In genomic region chr21:43733529-43734071, GRCh38 we compare ENCODE assay signal across 9 cellular contexts. TPM values are rescaled to one million over a fixed set of nuclear protein-coding genes. Genes with fewer than 3 reads are reported as not detected.
DNase-seq lines count a peak whose midpoint lies in the region; ATAC-seq and TF ChIP-seq lines count a peak whose summit lies in the region.
"Had no signal": no experiment of that assay in that cellular context is flagged by ENCODE, and none has a peak within 500 bp of the region (broad histone marks: within the 10 kb centered on the region; RNA-seq: fewer than 3 reads in every experiment).

No MANE protein-coding gene starts in this region.

- DNase-seq in GM23338 (ENCODE audit: low spot score): no peak
- peak; percentile 74 for DNase-seq in activated CD8-positive, alpha-beta memory T cell treated with anti-CD3 and anti-CD28 coated beads, Interleukin-2, amount 50 U/mL, for 48 hours
- DNase-seq in fibroblast of peridontal ligament (ENCODE audit: extremely low read depth): peak; percentile 60
- no peak for DNase-seq in KBM-7
- DNase-seq in DMS153 (lab: John Stamatoyannopoulos, UW): no peak
- no peak for DNase-seq in H4 (ENCODE audit: low spot score)
- no peak for DNase-seq in stimulated activated CD4-positive, alpha-beta T cell treated with anti-CD3 and anti-CD28 coated beads, Interleukin-2, amount 100 ng/mL, for 48 hours
- DNase-seq: naive B cell had no signal

- H3K4me1 Mint-ChIP-seq in GM23338: peaks cover 18% of the 10 kb centered on the region
- peaks cover 29% of the 10 kb centered on the region for H3K4me1 Mint-ChIP-seq in stimulated activated memory B cell treated with anti-CD40 and anti-IgM and Interleukin-4, amounts not matched to agents 10 μg/mL and 1 μg/mL and 100 μg/mL, for 72 hours

- peaks cover 4% of the 10 kb centered on the region; the same call in 2 of the 3 replicates for H3K36me3 Mint-ChIP-seq in GM23338 (ENCODE audit: low read depth)
- H3K36me3 Mint-ChIP-seq in stimulated activated memory B cell treated with anti-CD40 and anti-IgM and Interleukin-4, amounts not matched to agents 10 μg/mL and 1 μg/mL and 100 μg/mL, for 72 hours: peaks cover 24% of the 10 kb centered on the region
- H3K36me3 Mint-ChIP-seq: naive B cell had no signal

- no peaks in the 10 kb centered on the region for H3K9me2 ChIP-seq in GM23338 (ENCODE audit: insufficient read depth)

- H3K79me2 ChIP-seq in GM23338 (replicated peaks; ENCODE audit: insufficient read depth): peaks cover 38% of the 10 kb centered on the region

- H3K4me3 Mint-ChIP-seq in GM23338: no peak overlapping the region
- H3K4me3 Mint-ChIP-seq in stimulated activated memory B cell treated with anti-CD40 and anti-IgM and Interleukin-4, amounts not matched to agents 10 μg/mL and 1 μg/mL and 100 μg/mL, for 72 hours: no peak overlapping the region

- no peak overlapping the region for H3K4me2 ChIP-seq in GM23338

- H3K4me1 ChIP-seq in GM23338 (ENCODE audit: insufficient read depth): no peaks in the 10 kb centered on the region

- ATAC-seq in GM23338: no peak
- no peak for ATAC-seq in stimulated activated memory B cell treated with anti-CD40 and anti-IgM and Interleukin-4, amounts not matched to agents 10 μg/mL and 1 μg/mL and 100 μg/mL, for 72 hours

- no peaks in the 10 kb centered on the region for H3K36me3 ChIP-seq in GM23338 (ENCODE audit: insufficient read depth)

- peak overlapping the region; percentile 88 for H3K27ac Mint-ChIP-seq in GM23338
- H3K27ac Mint-ChIP-seq in stimulated activated memory B cell treated with anti-CD40 and anti-IgM and Interleukin-4, amounts not matched to agents 10 μg/mL and 1 μg/mL and 100 μg/mL, for 72 hours: peak overlapping the region; percentile 41

- peaks cover 8% of the 10 kb centered on the region for H4K20me1 ChIP-seq in GM23338 (replicated peaks; ENCODE audit: insufficient read depth)

- H3K9me3 Mint-ChIP-seq in GM23338: no peaks in the 10 kb centered on the region; the same call in 2 of the 3 replicates
- no peaks in the 10 kb centered on the region for H3K9me3 Mint-ChIP-seq in stimulated activated memory B cell treated with anti-CD40 and anti-IgM and Interleukin-4, amounts not matched to agents 10 μg/mL and 1 μg/mL and 100 μg/mL, for 72 hours
- H3K9me3 Mint-ChIP-seq: naive B cell had no signal

- no peak overlapping the region for H2AFZ ChIP-seq in GM23338

- in situ Hi-C loops in KBM-7 (cut with MboI; ENCODE audit: low pct_unique_long_range_greater_than_20kb, low sequenced_read_pairs): loop anchor here (25.0 kb wide), 1 partner anchor 729 kb away; the partner anchor contains the start of gene LRRC3

- no peak overlapping the region for H3K4me3 ChIP-seq in GM23338

- H3F3A ChIP-seq in GM23338 (replicated peaks; ENCODE audit: low read depth): peaks cover 4% of the 10 kb centered on the region; the same call in 1 of the 2 replicates

- TF ChIP-seq CTCF in GM23338 (conservative IDR thresholded peaks at IDR 0.05; ENCODE audit: low read depth in 2 of 2): no peak

- no peak overlapping the region for H3K27ac ChIP-seq in GM23338 (ENCODE audit: low read depth)

- H3K27me3 Mint-ChIP-seq in GM23338 (ENCODE audit: insufficient read depth, low read depth, poor library complexity): peaks cover 13% of the 10 kb centered on the region
- H3K27me3 Mint-ChIP-seq in stimulated activated memory B cell treated with anti-CD40 and anti-IgM and Interleukin-4, amounts not matched to agents 10 μg/mL and 1 μg/mL and 100 μg/mL, for 72 hours: no peaks in the 10 kb centered on the region
- H3K27me3 Mint-ChIP-seq: naive B cell had no signal

- no peaks in the 10 kb centered on the region for H3K27me3 ChIP-seq in GM23338 (ENCODE audit: insufficient read depth)

TF ChIP-seq in GM23338, 12 proteins besides CTCF, POLR2A, EP300 and RAD21 (continues in another document):
- no peak for TF ChIP-seq EZH2 (IDR thresholded peaks at IDR 0.05; ENCODE audit: low read depth, unreplicated experiment)
- no peak for TF ChIP-seq ETS1 (IDR thresholded peaks at IDR 0.05)
- no peak for TF ChIP-seq STAT1 (IDR thresholded peaks at IDR 0.05; ENCODE audit: unreplicated experiment)
- no peak for TF ChIP-seq ZNF462 (CRISPR knock-in tag; IDR thresholded peaks at IDR 0.05)
- TF ChIP-seq ZNF331 (CRISPR knock-in tag; IDR thresholded peaks at IDR 0.05; ENCODE audit: low read depth): no peak

RNA-seq across cellular contexts. Expression of gene PDXK, which starts 14.7 kb away (rescaled TPM):
- 56.7 and 66.3 TPM in 2 replicates for total RNA-seq in GM23338 (2014; rRNA removed; shearing (Covaris generic))
- polyA plus RNA-seq in GM23338 (2016; fragmentation: Nextera tagmentation; extraction: Ambion mirVana): 48.6 and 53.2 TPM in 2 replicates
- total RNA-seq in H4 (2014; rRNA removed; shearing (Covaris generic)): 99.6 and 107 TPM in 2 replicates

RNA-seq across cellular contexts. Expression of gene CSTB, which starts 42.5 kb away (rescaled TPM):
- total RNA-seq in GM23338 (2014; rRNA removed; shearing (Covaris generic)): 10.0 and 10.1 TPM in 2 replicates
- polyA plus RNA-seq in GM23338 (2016; fragmentation: Nextera tagmentation; extraction: Ambion mirVana): 142 and 147 TPM in 2 replicates
- 20.0 and 33.8 TPM in 2 replicates for total RNA-seq in H4 (2014; rRNA removed; shearing (Covaris generic))

RNA-seq across cellular contexts. Expression of gene RRP1, which starts 55.8 kb away (rescaled TPM):
- 54.6 and 63.5 TPM in 2 replicates for total RNA-seq in GM23338 (2014; rRNA removed; shearing (Covaris generic))
- polyA plus RNA-seq in GM23338 (2016; fragmentation: Nextera tagmentation; extraction: Ambion mirVana): 33.2 and 36.5 TPM in 2 replicates
- total RNA-seq in H4 (2014; rRNA removed; shearing (Covaris generic)): 44.7 and 46.2 TPM in 2 replicates

Comparison
In these comparisons a context has a peak if more than half of its experiments do, and no peak if none do; other contexts are left out.
1. DNase-seq: peak in activated CD8-positive, alpha-beta memory T cell treated with anti-CD3 and anti-CD28 coated beads, Interleukin-2, amount 50 U/mL, for 48 hours (single experiment) and fibroblast of peridontal ligament (single experiment); none in GM23338 (single experiment), KBM-7 (single experiment), DMS153 (single experiment), H4 (single experiment) and stimulated activated CD4-positive, alpha-beta T cell treated with anti-CD3 and anti-CD28 coated beads, Interleukin-2, amount 100 ng/mL, for 48 hours (0 of 2).